23 cellular contexts compared by ENCODE assay signal in the genomic region with DNA sequence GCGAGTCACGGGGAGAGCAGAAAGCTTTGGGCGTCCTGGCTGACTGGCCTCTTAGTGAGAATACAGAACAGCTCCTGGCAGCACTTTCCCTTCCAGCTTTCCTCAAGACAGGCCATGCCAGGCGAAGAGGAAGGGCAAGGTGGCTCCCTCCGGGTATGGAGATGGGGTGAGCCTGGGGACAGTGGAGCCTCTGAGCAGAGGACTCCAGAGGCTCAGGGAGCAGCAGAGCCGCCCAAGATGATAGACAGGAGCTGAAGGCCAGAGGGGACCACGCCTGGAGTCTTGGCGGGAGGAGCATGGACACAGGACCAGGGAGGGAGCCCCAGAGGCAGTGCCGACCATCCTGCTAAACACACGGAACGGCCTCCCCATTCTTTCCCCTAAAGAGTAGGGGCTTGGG.
"Had no signal": no experiment of that assay in that cellular context is flagged by ENCODE, and none has a peak within 500 bp of the region (broad histone marks: within the 10 kb centered on the region; RNA-seq: fewer than 3 reads in every experiment).

No MANE protein-coding gene starts in this region.

- H3K9ac ChIP-seq: SK-N-SH had no signal

- H3K9me3 ChIP-seq: MG63, SK-N-SH had no signal

- FAIRE-seq: HepG2, RCC 7860 had no signal

- DNase-seq: IMR-90, Karpas-422, KG1, MG63, NCI-H1092, NCI-H1105 treated with DMSO at 0.1 percent for 48 hours, NCI-H1417 treated with DMSO at 0.1 percent for 48 hours, NCI-H146, NCI-H187, NCI-H2029, NCI-H2081 treated with DMSO at 0.1 percent for 48 hours, NCI-H2171, NCI-H226, NCI-H446, NCI-H510A, NCI-H524 treated with DMSO at 0.1 percent for 48 hours, NCI-H69, NCI-H774, Right ventricle myocardium superior, RPMI8226, SK-N-SH had no signal

- ATAC-seq: HepG2 had no signal

- H3K9me2 ChIP-seq: SK-N-SH had no signal

- H3K36me3 ChIP-seq: MG63 had no signal

- H3K4me3 ChIP-seq: MG63 had no signal

- H3K4me2 ChIP-seq: SK-N-SH had no signal

- H3K27me3 ChIP-seq: MG63 had no signal
